22 cellular contexts compared by ENCODE assay signal in genomic region chr12:65598688-65599087, GRCh38.
"Had no signal": no experiment of that assay in that cellular context is flagged by ENCODE, and none has a peak within 500 bp of the region (broad histone marks: within the 10 kb centered on the region; RNA-seq: fewer than 3 reads in every experiment).

No MANE protein-coding gene starts in this region.

- DNase-seq: activated CD4-positive, alpha-beta T cell treated with anti-CD3 and anti-CD28 coated beads for 36 hours; activated CD4-positive, alpha-beta T cell treated with anti-CD3 and anti-CD28 coated beads, Interleukin-2, amount 50 U/mL, for 1 hour; activated CD8-positive, alpha-beta memory T cell treated with anti-CD3 and anti-CD28 coated beads, Interleukin-2, amount 50 U/mL, for 4 hours; activated CD8-positive, alpha-beta T cell treated with anti-CD3 and anti-CD28 coated beads for 36 hours; activated gamma-delta T cell treated with Interleukin-2 at 50 U/mL for 16 hours; activated naive CD4-positive, alpha-beta T cell treated with anti-CD3 and anti-CD28 coated beads, Interleukin-2, amount 10 ng/mL, durations not matched to agents 7 days and 5 days; activated naive CD8-positive, alpha-beta T cell treated with anti-CD3 and anti-CD28 coated beads for 36 hours; activated T-cell treated with anti-CD3 and anti-CD28 coated beads, Interleukin-2, amount 50 U/mL, for 72 hours; brain microvascular endothelial cell; cerebellar nuclear complex; Karpas-422; MM.1S; NCI-H146; NCI-H187 treated with DMSO at 0.1 percent for 48 hours; NCI-H2081 treated with DMSO at 0.1 percent for 48 hours; NCI-H446; NCI-H524; SHP77 treated with DMSO at 0.1 percent for 48 hours; T-helper 1 cell had no signal

- H3K27me3 ChIP-seq: brain microvascular endothelial cell, cardiac muscle cell had no signal

- H3K27ac ChIP-seq: cardiac muscle cell, VCaP had no signal

- ATAC-seq: activated CD4-positive, alpha-beta T cell treated with anti-CD3 and anti-CD28 coated beads for 36 hours; activated CD8-positive, alpha-beta T cell treated with anti-CD3 and anti-CD28 coated beads for 36 hours; activated T-cell treated with anti-CD3 and anti-CD28 coated beads, Interleukin-2, amount 50 U/mL, for 72 hours had no signal

- FAIRE-seq: RCC 7860 had no signal

- H3K4me3 ChIP-seq: cardiac muscle cell had no signal

- H3K36me3 ChIP-seq: brain microvascular endothelial cell, cardiac muscle cell had no signal
